7 cellular contexts compared by ENCODE assay signal in the genomic region with DNA sequence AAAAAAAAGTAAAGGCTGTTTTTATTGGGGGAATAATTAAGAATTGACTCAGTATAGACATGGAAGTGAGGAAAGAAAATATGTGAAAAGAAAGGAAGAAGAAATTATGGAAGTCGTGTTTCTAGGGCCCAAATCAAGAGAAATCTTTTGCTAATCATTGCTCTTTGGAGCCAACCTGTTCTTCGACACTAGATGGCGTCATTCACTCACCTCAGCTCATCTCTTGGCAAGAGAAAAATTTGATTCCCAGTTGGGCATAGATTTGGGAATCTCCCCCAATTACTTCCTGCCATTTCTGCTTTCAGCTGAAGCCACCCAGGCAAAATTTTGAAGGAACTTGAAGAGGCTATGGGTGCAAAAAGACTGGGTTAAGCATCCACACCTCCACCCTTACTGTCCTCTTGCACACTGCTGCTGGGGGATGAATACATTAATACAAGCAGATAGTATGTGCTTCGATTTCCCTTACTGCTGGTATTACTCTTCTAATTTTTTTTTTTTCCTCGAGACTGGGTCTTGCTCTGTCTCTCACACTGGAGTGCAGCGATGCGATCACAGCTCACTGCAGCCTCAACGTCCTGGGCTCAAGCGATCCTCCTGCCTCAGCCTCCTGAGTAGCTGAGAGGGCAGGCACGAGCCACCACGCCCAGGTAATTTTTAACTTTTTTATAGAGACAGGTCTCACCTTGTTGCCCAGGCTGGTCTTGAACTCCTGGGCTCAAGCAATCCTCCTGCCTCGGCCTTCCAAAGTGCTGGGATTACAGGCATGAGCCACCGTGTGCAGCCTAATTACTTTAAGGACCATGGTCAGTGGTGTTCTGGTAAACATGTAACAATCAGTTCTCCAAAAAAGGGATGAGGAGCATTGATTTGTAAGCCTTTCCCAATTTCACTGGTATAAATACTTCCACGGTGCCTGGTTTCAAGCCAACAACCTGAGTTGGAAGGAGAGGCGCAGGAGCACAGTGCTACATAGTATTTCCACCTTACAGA. TPM values are rescaled to one million over a fixed set of nuclear protein-coding genes. Genes with fewer than 3 reads are reported as not detected.
DNase-seq lines count a peak whose midpoint lies in the region; ATAC-seq and TF ChIP-seq lines count a peak whose summit lies in the region.

No MANE protein-coding gene starts in this region.

- no peak overlapping the region for H3K27ac ChIP-seq in DND-41 (ENCODE audit: low read length)
- H3K27ac ChIP-seq in HEK293 (ENCODE audit: extremely low read depth, low read depth, low read length) = no peak overlapping the region
- H3K27ac ChIP-seq in OCI-LY3 (ENCODE audit: low read length) = no peak overlapping the region
- H3K27ac ChIP-seq in colonic mucosa = no peak overlapping the region

- no peak overlapping the region for H3K4me2 ChIP-seq in DND-41 (ENCODE audit: insufficient read depth, low read length)
- no peak overlapping the region for H3K4me2 ChIP-seq in OCI-LY3 (ENCODE audit: low read length)

- no peak overlapping the region for H3K4me3 ChIP-seq in DND-41 (ENCODE audit: low read depth in 1 of 2, low read length in 2 of 2)
- H3K4me3 ChIP-seq in HEK293 (ENCODE audit: low read depth, low read length) = no peak overlapping the region
- H3K4me3 ChIP-seq in OCI-LY3 (ENCODE audit: low read length) = no peak overlapping the region
- no peak overlapping the region for H3K4me3 ChIP-seq in colonic mucosa

- H3K27me3 ChIP-seq in DND-41 (ENCODE audit: insufficient read depth, low read length, poor library complexity) (no peaks in the 10 kb centered on the region), OCI-LY3 (ENCODE audit: low read depth, low read length) (no peaks in the 10 kb centered on the region), colonic mucosa (no peaks in the 10 kb centered on the region)

- intact Hi-C loops in colonic mucosa (cut with DNase I) = loop anchor here (5.0 to 10.0 kb wide), 2 partner anchors 122 to 315 kb away; no protein-coding TSS in a partner anchor

- no peak overlapping the region for H3K9ac ChIP-seq in DND-41 (ENCODE audit: low read depth, low read length)
- no peak overlapping the region for H3K9ac ChIP-seq in OCI-LY3 (ENCODE audit: low read length)
- no peak overlapping the region for H3K9ac ChIP-seq in colonic mucosa (ENCODE audit: low read depth in 2 of 2, low read length in 2 of 2)

- ATAC-seq in DND-41 (ENCODE audit: insufficient read depth, low read depth) (peak; percentile 60; the same call in 1 of the 3 replicates), GM18519 (IDR thresholded peaks at IDR 0.05; ENCODE audit: low FRiP score, unreplicated experiment) (no peak), GM18858 (IDR thresholded peaks at IDR 0.05; ENCODE audit: unreplicated experiment) (no peak)

- no peak overlapping the region for H2AFZ ChIP-seq in DND-41 (ENCODE audit: low read depth, low read length)
- H2AFZ ChIP-seq in OCI-LY3 (ENCODE audit: low read depth, low read length) = no peak overlapping the region

- H3K36me3 ChIP-seq in DND-41 (ENCODE audit: insufficient read depth, low read length) (peaks cover 31% of the 10 kb centered on the region), HEK293 (ENCODE audit: control insufficient read depth in 2 of 2, insufficient read depth in 1 of 2, low read length in 2 of 2) (peaks cover 15 to 22% of the 10 kb centered on the region in 2 experiments), OCI-LY3 (replicated peaks; ENCODE audit: low read depth, low read length) (peaks cover 22% of the 10 kb centered on the region), colonic mucosa (peaks cover 12% of the 10 kb centered on the region)

- H3K79me2 ChIP-seq in DND-41 (ENCODE audit: insufficient read depth, low read length) = no peaks in the 10 kb centered on the region
- H3K79me2 ChIP-seq in OCI-LY3 (ENCODE audit: low read length) = no peaks in the 10 kb centered on the region

- peak; percentile 41 for DNase-seq in DND-41
- DNase-seq in colonic mucosa = peak; percentile 30
- peak; percentile 56 for DNase-seq in medulla oblongata (ENCODE audit: extremely low spot score)

- H3K9me3 ChIP-seq in DND-41 (ENCODE audit: insufficient read depth, low read length, severe bottlenecking) = no peaks in the 10 kb centered on the region
- no peaks in the 10 kb centered on the region for H3K9me3 ChIP-seq in HEK293 (ENCODE audit: control insufficient read depth, insufficient read depth, low read depth, low read length)
- no peaks in the 10 kb centered on the region for H3K9me3 ChIP-seq in OCI-LY3 (ENCODE audit: insufficient read depth, low read length)
- no peaks in the 10 kb centered on the region for H3K9me3 ChIP-seq in colonic mucosa

- H3K4me1 ChIP-seq in DND-41 (ENCODE audit: insufficient read depth, low read length) (no peaks in the 10 kb centered on the region), HEK293 (ENCODE audit: control insufficient read depth, insufficient read depth, low read length) (no peaks in the 10 kb centered on the region), OCI-LY3 (ENCODE audit: low read length) (no peaks in the 10 kb centered on the region), colonic mucosa (no peaks in the 10 kb centered on the region)

- CTCF ChIA-PET in HEK293 (lab: Yijun Ruan, JAX) = interaction anchor here (0.6 to 1.5 kb wide), 10 partner anchors 8 to 595 kb away, joined by 3 to 5 read pairs (median 3); no protein-coding TSS in a partner anchor

- H4K20me1 ChIP-seq in DND-41 (ENCODE audit: insufficient read depth, low read length) (0 out of 2 replicates have a peak, but pooled peaks cover 3% of the 10 kb centered on the region), OCI-LY3 (ENCODE audit: insufficient read depth, low read length) (no peaks in the 10 kb centered on the region)

- POLR2A ChIA-PET in HEK293 (lab: Yijun Ruan, JAX) = no interaction called here

- TF ChIP-seq CTCF in DND-41 (IDR thresholded peaks at IDR 0.05; ENCODE audit: borderline replicate concordance, extremely low read depth, low read length, poor library complexity, severe bottlenecking) (peak; percentile 89), HEK293 (tag by site-specific recombination; IDR thresholded peaks at IDR 0.05) (peak; percentile 64; the same call in 1 of the 2 replicates), OCI-LY3 (IDR thresholded peaks at IDR 0.05; ENCODE audit: low read depth, low read length) (peak; percentile 81), colonic mucosa (IDR thresholded peaks at IDR 0.05) (peak; percentile 67)

TF ChIP-seq in HEK293, 187 proteins besides CTCF, POLR2A, EP300 and RAD21 (continues in another document):
- TF ChIP-seq KLF9 (tag by site-specific recombination; IDR thresholded peaks at IDR 0.05; ENCODE audit: low read depth) (no peak), ZNF10 (tag by site-specific recombination; IDR thresholded peaks at IDR 0.05) (no peak), ZNF660 (tag by site-specific recombination; IDR thresholded peaks at IDR 0.05) (0 out of 2 replicates have a peak, but pooled peaks have one; percentile 37), ZEB2 (tag by site-specific recombination; IDR thresholded peaks at IDR 0.05) (no peak), SP7 (tag by site-specific recombination; IDR thresholded peaks at IDR 0.05) (no peak), PRDM1 (tag by site-specific recombination; IDR thresholded peaks at IDR 0.05) (no peak), ZNF677 (tag by site-specific recombination; IDR thresholded peaks at IDR 0.05) (no peak), ZNF560 (tag by site-specific recombination; IDR thresholded peaks at IDR 0.05; ENCODE audit: borderline replicate concordance) (no peak), ZBTB48 (tag by site-specific recombination; IDR thresholded peaks at IDR 0.05) (no peak)
- TF ChIP-seq, protein P1, sequence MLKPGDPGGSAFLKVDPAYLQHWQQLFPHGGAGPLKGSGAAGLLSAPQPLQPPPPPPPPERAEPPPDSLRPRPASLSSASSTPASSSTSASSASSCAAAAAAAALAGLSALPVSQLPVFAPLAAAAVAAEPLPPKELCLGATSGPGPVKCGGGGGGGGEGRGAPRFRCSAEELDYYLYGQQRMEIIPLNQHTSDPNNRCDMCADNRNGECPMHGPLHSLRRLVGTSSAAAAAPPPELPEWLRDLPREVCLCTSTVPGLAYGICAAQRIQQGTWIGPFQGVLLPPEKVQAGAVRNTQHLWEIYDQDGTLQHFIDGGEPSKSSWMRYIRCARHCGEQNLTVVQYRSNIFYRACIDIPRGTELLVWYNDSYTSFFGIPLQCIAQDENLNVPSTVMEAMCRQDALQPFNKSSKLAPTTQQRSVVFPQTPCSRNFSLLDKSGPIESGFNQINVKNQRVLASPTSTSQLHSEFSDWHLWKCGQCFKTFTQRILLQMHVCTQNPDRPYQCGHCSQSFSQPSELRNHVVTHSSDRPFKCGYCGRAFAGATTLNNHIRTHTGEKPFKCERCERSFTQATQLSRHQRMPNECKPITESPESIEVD (tag by site-specific recombination; IDR thresholded peaks at IDR 0.05) = no peak
- TF ChIP-seq, protein P2, sequence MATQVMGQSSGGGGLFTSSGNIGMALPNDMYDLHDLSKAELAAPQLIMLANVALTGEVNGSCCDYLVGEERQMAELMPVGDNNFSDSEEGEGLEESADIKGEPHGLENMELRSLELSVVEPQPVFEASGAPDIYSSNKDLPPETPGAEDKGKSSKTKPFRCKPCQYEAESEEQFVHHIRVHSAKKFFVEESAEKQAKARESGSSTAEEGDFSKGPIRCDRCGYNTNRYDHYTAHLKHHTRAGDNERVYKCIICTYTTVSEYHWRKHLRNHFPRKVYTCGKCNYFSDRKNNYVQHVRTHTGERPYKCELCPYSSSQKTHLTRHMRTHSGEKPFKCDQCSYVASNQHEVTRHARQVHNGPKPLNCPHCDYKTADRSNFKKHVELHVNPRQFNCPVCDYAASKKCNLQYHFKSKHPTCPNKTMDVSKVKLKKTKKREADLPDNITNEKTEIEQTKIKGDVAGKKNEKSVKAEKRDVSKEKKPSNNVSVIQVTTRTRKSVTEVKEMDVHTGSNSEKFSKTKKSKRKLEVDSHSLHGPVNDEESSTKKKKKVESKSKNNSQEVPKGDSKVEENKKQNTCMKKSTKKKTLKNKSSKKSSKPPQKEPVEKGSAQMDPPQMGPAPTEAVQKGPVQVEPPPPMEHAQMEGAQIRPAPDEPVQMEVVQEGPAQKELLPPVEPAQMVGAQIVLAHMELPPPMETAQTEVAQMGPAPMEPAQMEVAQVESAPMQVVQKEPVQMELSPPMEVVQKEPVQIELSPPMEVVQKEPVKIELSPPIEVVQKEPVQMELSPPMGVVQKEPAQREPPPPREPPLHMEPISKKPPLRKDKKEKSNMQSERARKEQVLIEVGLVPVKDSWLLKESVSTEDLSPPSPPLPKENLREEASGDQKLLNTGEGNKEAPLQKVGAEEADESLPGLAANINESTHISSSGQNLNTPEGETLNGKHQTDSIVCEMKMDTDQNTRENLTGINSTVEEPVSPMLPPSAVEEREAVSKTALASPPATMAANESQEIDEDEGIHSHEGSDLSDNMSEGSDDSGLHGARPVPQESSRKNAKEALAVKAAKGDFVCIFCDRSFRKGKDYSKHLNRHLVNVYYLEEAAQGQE (tag by site-specific recombination; IDR thresholded peaks at IDR 0.05) = peak; percentile 81

RNA-seq across cellular contexts. Expression of gene PSMD7, which starts 13.5 kb away (rescaled TPM):
- total RNA-seq in colonic mucosa = 10 to 100 TPM; 80.9 to 96.8 TPM
